Comparison of ENCODE assay signal across 22 cellular contexts in genomic region chr9:126565336-126566128, GRCh38. TPM values are rescaled to one million over a fixed set of nuclear protein-coding genes. Genes with fewer than 3 reads are reported as not detected.
A peak's percentile ranks its signal among the peaks of the same experiment; 100 is the strongest.
DNase-seq lines count a peak whose midpoint lies in the region; ATAC-seq and TF ChIP-seq lines count a peak whose summit lies in the region.
"Had no signal": no experiment of that assay in that cellular context is flagged by ENCODE, and none has a peak within 500 bp of the region (broad histone marks: within the 10 kb centered on the region; RNA-seq: fewer than 3 reads in every experiment).

No MANE protein-coding gene starts in this region.

- H3K4me3 Mint-ChIP-seq in endodermal cell: no peak overlapping the region
- H3K4me3 Mint-ChIP-seq in T-helper 2 cell treated with Interferon-gamma antibody and Interleukin-4, amounts not matched to agents 5 μg/mL and 100 μg/mL, for 36 hours: no peak overlapping the region
- H3K4me3 Mint-ChIP-seq: CD4-positive, alpha-beta T cell; CD8-positive, alpha-beta memory T cell; GM23338 had no signal

- TF ChIP-seq POLR2A in IMR-90 (IDR thresholded peaks at IDR 0.05; ENCODE audit: low read depth, low read length) (no peak), upper lobe of left lung (IDR thresholded peaks at IDR 0.05) (no peak)

- H3K4me2 ChIP-seq in IMR-90 (ENCODE audit: low read depth, low read length) (no peak overlapping the region), osteoblast (ENCODE audit: insufficient read depth, low read length) (no peak overlapping the region)
- H3K4me2 ChIP-seq: BLaER1 treated with 17β-estradiol and CSF1 and Interleukin-3, amounts not matched to agents 10 nM and 100 nM; GM23338 had no signal

- H3K4me3 ChIP-seq in IMR-90 (ENCODE audit: insufficient read depth, low read depth, low read length): no peak overlapping the region
- H3K4me3 ChIP-seq in endodermal cell (ENCODE audit: low read length): no peak overlapping the region
- H3K4me3 ChIP-seq in osteoblast (ENCODE audit: insufficient read depth, low read length): no peak overlapping the region
- no peak overlapping the region for H3K4me3 ChIP-seq in upper lobe of left lung
- H3K4me3 ChIP-seq: BLaER1 treated with 17β-estradiol and CSF1 and Interleukin-3, amounts not matched to agents 10 nM and 100 nM; GM23338; HAP-1 had no signal

- H3K36me3 ChIP-seq in IMR-90 (ENCODE audit: control insufficient read depth, insufficient read depth, low read length) (no peaks in the 10 kb centered on the region), endodermal cell (ENCODE audit: control insufficient read depth, insufficient read depth, low read length) (no peaks in the 10 kb centered on the region), osteoblast (ENCODE audit: insufficient read depth, low read length) (no peaks in the 10 kb centered on the region), upper lobe of left lung (no peaks in the 10 kb centered on the region)
- H3K36me3 ChIP-seq: BE2C; BLaER1 treated with 17β-estradiol and CSF1 and Interleukin-3, amounts not matched to agents 10 nM and 100 nM; HAP-1 had no signal

- no peaks in the 10 kb centered on the region for H3K9me1 ChIP-seq in IMR-90 (ENCODE audit: insufficient read depth, low read length)

- H4K8ac ChIP-seq in IMR-90 (ENCODE audit: low read depth in 2 of 2, low read length in 2 of 2): no peak overlapping the region

- H2AK9ac ChIP-seq in IMR-90 (replicated peaks; ENCODE audit: low read depth, low read length, poor library complexity): no peak overlapping the region

- TF ChIP-seq RAD21 in IMR-90 (IDR thresholded peaks at IDR 0.05; ENCODE audit: low read length): no peak

- H3K27me3 Mint-ChIP-seq in endodermal cell (ENCODE audit: insufficient read depth): peaks cover 24% of the 10 kb centered on the region
- H3K27me3 Mint-ChIP-seq in T-helper 2 cell treated with Interferon-gamma antibody and Interleukin-4, amounts not matched to agents 5 μg/mL and 100 μg/mL, for 36 hours (ENCODE audit: low read depth): peaks cover 16% of the 10 kb centered on the region

- dilution Hi-C loops in IMR-90 (cut with HindIII; ENCODE audit: low sequenced_read_pairs, unreplicated experiment): no loop called here

- no peaks in the 10 kb centered on the region for H3K79me1 ChIP-seq in IMR-90 (ENCODE audit: low read depth in 1 of 2, low read length in 2 of 2)

- ATAC-seq in IMR-90 (ENCODE audit: low read depth) (no peak), GM21786 (IDR thresholded peaks at IDR 0.05; ENCODE audit: unreplicated experiment) (no peak), upper lobe of left lung (ENCODE audit: low FRiP score in 2 of 2) (no peak)

- intact Hi-C loops in IMR-90 (cut with micrococcal nuclease): no loop called here

- no peak overlapping the region for H3K14ac ChIP-seq in IMR-90 (replicated peaks; ENCODE audit: low read depth, low read length)

- no peak overlapping the region for H2AK5ac ChIP-seq in IMR-90 (ENCODE audit: low read depth, low read length)

- H2AFZ ChIP-seq in IMR-90 (replicated peaks; ENCODE audit: low read length, poor library complexity) (peak overlapping the region; percentile 19), osteoblast (ENCODE audit: low read length) (no peak overlapping the region)
- H2AFZ ChIP-seq: GM23338 had no signal

- in situ Hi-C loops in IMR-90 (cut with MboI; ENCODE audit: low sequenced_read_pairs): no loop called here

- H3K23ac ChIP-seq in IMR-90 (ENCODE audit: low read depth, low read length): no peak overlapping the region

- POLR2A ChIA-PET in IMR-90 (lab: Charles Lee; ENCODE audit: unreplicated experiment): no interaction called here

- H3K4ac ChIP-seq in IMR-90 (ENCODE audit: low read depth, low read length): no peak overlapping the region

- no peak overlapping the region for H2BK5ac ChIP-seq in IMR-90 (ENCODE audit: low read depth, low read length, poor library complexity, severe bottlenecking)

- no peaks in the 10 kb centered on the region for H3K9me3 Mint-ChIP-seq in endodermal cell
- H3K9me3 Mint-ChIP-seq in T-helper 2 cell treated with Interferon-gamma antibody and Interleukin-4, amounts not matched to agents 5 μg/mL and 100 μg/mL, for 36 hours: no peaks in the 10 kb centered on the region
- H3K9me3 Mint-ChIP-seq: CD4-positive, alpha-beta T cell; CD8-positive, alpha-beta memory T cell; GM23338 had no signal

- H2BK120ac ChIP-seq in IMR-90 (ENCODE audit: low read depth, low read length): no peak overlapping the region

- DNase-seq in AG20443 (ENCODE audit: low spot score) (peak; percentile 6), IMR-90 (no peak), endodermal cell (peak; percentile 30), osteoblast (ENCODE audit: insufficient read length, low spot score, missing footprints) (peak; percentile 48), upper lobe of left lung (no peak), DMS114 treated with DMSO at 0.1 percent for 48 hours (lab: John Stamatoyannopoulos, UW; ENCODE audit: unreplicated experiment) (no peak)
- no peak for DNase-seq in T-helper 2 cell treated with Interferon-gamma antibody and Interleukin-4, amounts not matched to agents 5 μg/mL and 100 μg/mL, for 36 hours (ENCODE audit: low spot score)
- DNase-seq: AML-193; CD4-positive, alpha-beta T cell; CD8-positive, alpha-beta memory T cell; DMS 273 treated with DMSO at 0.1 percent for 48 hours; DMS53; DMS79 treated with DMSO at 0.1 percent for 48 hours; GF-D8 had no signal

- no peak overlapping the region for H3K18ac ChIP-seq in IMR-90 (ENCODE audit: low read depth, low read length)

- no peak for TF ChIP-seq EP300 in upper lobe of left lung (IDR thresholded peaks at IDR 0.05)

- H4K5ac ChIP-seq in IMR-90 (ENCODE audit: low read depth, low read length): no peak overlapping the region

- H3K9ac ChIP-seq in IMR-90 (ENCODE audit: low read depth, low read length) (no peak overlapping the region), endodermal cell (ENCODE audit: extremely low read depth, low read length, poor library complexity, severe bottlenecking) (no peak overlapping the region)
- H3K9ac ChIP-seq: BLaER1 treated with 17β-estradiol and CSF1 and Interleukin-3, amounts not matched to agents 10 nM and 100 nM had no signal

- no peaks in the 10 kb centered on the region for H3K79me2 ChIP-seq in osteoblast (ENCODE audit: insufficient read depth, low read length)

- no peaks in the 10 kb centered on the region for H3K36me3 Mint-ChIP-seq in endodermal cell (ENCODE audit: low read depth)
- H3K36me3 Mint-ChIP-seq in T-helper 2 cell treated with Interferon-gamma antibody and Interleukin-4, amounts not matched to agents 5 μg/mL and 100 μg/mL, for 36 hours (ENCODE audit: low read depth): no peaks in the 10 kb centered on the region
- H3K36me3 Mint-ChIP-seq: CD14-positive monocyte; CD8-positive, alpha-beta memory T cell had no signal

- H3K4me1 ChIP-seq in IMR-90 (ENCODE audit: control insufficient read depth, insufficient read depth, low read length): no peaks in the 10 kb centered on the region
- peaks cover 16% of the 10 kb centered on the region for H3K4me1 ChIP-seq in endodermal cell (ENCODE audit: control insufficient read depth, insufficient read depth, low read length)
- no peaks in the 10 kb centered on the region for H3K4me1 ChIP-seq in osteoblast (ENCODE audit: insufficient read depth, low read length)
- no peaks in the 10 kb centered on the region for H3K4me1 ChIP-seq in upper lobe of left lung
- H3K4me1 ChIP-seq: HAP-1 had no signal

- H3K56ac ChIP-seq in IMR-90 (ENCODE audit: extremely low read depth, insufficient read depth, low read length): no peak overlapping the region

- H3K9me3 ChIP-seq in IMR-90 (ENCODE audit: control insufficient read depth, insufficient read depth, low read length) (no peaks in the 10 kb centered on the region), endodermal cell (ENCODE audit: control insufficient read depth, low read length) (no peaks in the 10 kb centered on the region), osteoblast (ENCODE audit: low read depth, low read length) (no peaks in the 10 kb centered on the region), upper lobe of left lung (no peaks in the 10 kb centered on the region)
- H3K9me3 ChIP-seq: BE2C; BLaER1 treated with 17β-estradiol and CSF1 and Interleukin-3, amounts not matched to agents 10 nM and 100 nM; HAP-1 had no signal

- H3K27ac Mint-ChIP-seq in endodermal cell: no peak overlapping the region
- no peak overlapping the region for H3K27ac Mint-ChIP-seq in T-helper 2 cell treated with Interferon-gamma antibody and Interleukin-4, amounts not matched to agents 5 μg/mL and 100 μg/mL, for 36 hours
- H3K27ac Mint-ChIP-seq: CD14-positive monocyte; CD4-positive, alpha-beta T cell; CD8-positive, alpha-beta memory T cell; GM23338 had no signal

- CTCF ChIA-PET in IMR-90 (lab: Yijun Ruan, JAX): no interaction called here

- no peak overlapping the region for H2BK20ac ChIP-seq in IMR-90 (ENCODE audit: low read depth, low read length)

- no peak overlapping the region for H3K27ac ChIP-seq in IMR-90 (ENCODE audit: insufficient read depth, low read length)
- H3K27ac ChIP-seq in endodermal cell (ENCODE audit: low read depth, low read length): no peak overlapping the region
- H3K27ac ChIP-seq in osteoblast (ENCODE audit: low read depth, low read length): no peak overlapping the region
- H3K27ac ChIP-seq in upper lobe of left lung: no peak overlapping the region
- H3K27ac ChIP-seq: 22Rv1; BLaER1 treated with 17β-estradiol and CSF1 and Interleukin-3, amounts not matched to agents 10 nM and 100 nM had no signal

- no TSS peak for BruUV-seq in IMR-90 (replicated peaks; lab: Mats Ljungman, UMichigan)

- peaks cover 14% of the 10 kb centered on the region for H3K4me1 Mint-ChIP-seq in endodermal cell
- H3K4me1 Mint-ChIP-seq in T-helper 2 cell treated with Interferon-gamma antibody and Interleukin-4, amounts not matched to agents 5 μg/mL and 100 μg/mL, for 36 hours (ENCODE audit: low read depth): no peaks in the 10 kb centered on the region
- H3K4me1 Mint-ChIP-seq: CD8-positive, alpha-beta memory T cell; GM23338 had no signal

- H4K91ac ChIP-seq in IMR-90 (ENCODE audit: insufficient read depth, low read depth, low read length): no peak overlapping the region

- 80% methylated on average over 3 of the region's 11 CpGs; no CpG with 5 or more reads in 1 of the 2 experiments for WGBS in IMR-90 (ENCODE audit: extremely low coverage in 2 of 2, insufficient read length in 1 of 2), 2 experiments
- WGBS in endodermal cell (ENCODE audit: insufficient coverage in 1 of 2, insufficient read length in 1 of 2), 2 experiments: 88 to 96% methylated on average over 7 to 11 of the region's 11 CpGs
- WGBS in upper lobe of left lung, 2 donors: 84 to 94% methylated on average over 10 to 11 of the region's 11 CpGs

- H3K27me3 ChIP-seq in IMR-90 (ENCODE audit: control insufficient read depth, insufficient read depth, low read length) (peaks cover 46% of the 10 kb centered on the region), endodermal cell (ENCODE audit: control insufficient read depth, insufficient read depth, low read length, poor library complexity, severe bottlenecking) (no peaks in the 10 kb centered on the region), osteoblast (ENCODE audit: insufficient read depth, low read length) (peaks cover 38% of the 10 kb centered on the region), upper lobe of left lung (peaks cover 0 to 3% (median 0%) of the 10 kb centered on the region in 4 donors)
- H3K27me3 ChIP-seq: BE2C; BLaER1 treated with 17β-estradiol and CSF1 and Interleukin-3, amounts not matched to agents 10 nM and 100 nM had no signal

- no peak for TF ChIP-seq CTCF in IMR-90 (conservative IDR thresholded peaks at IDR 0.05; ENCODE audit: low read depth, low read length)
- TF ChIP-seq CTCF in endodermal cell (conservative IDR thresholded peaks at IDR 0.05): no peak
- TF ChIP-seq CTCF in osteoblast (IDR thresholded peaks at IDR 0.05; ENCODE audit: extremely low read depth, low read depth, low read length): no peak
- TF ChIP-seq CTCF in upper lobe of left lung (IDR thresholded peaks at IDR 0.05): no peak

- no peak overlapping the region for H2BK15ac ChIP-seq in IMR-90 (ENCODE audit: low read depth, low read length)

- H4K20me1 ChIP-seq in IMR-90 (ENCODE audit: insufficient read depth, low read length) (no peaks in the 10 kb centered on the region), osteoblast (ENCODE audit: insufficient read depth, low read length) (no peaks in the 10 kb centered on the region)
- H4K20me1 ChIP-seq: BLaER1 treated with 17β-estradiol and CSF1 and Interleukin-3, amounts not matched to agents 10 nM and 100 nM had no signal

RNA-seq across cellular contexts. Expression of gene LMX1B, which starts 48.2 kb away (rescaled TPM):
- not detected in 2 replicates for total RNA-seq in IMR-90 (2012; rRNA removed)
- not detected in 2 replicates for polyA plus RNA-seq in IMR-90 (2012; rRNA removed)
- not detected in 2 replicates for polyA plus RNA-seq in IMR-90 (2012; cell fraction: cytosol; rRNA removed)
- polyA plus RNA-seq in IMR-90 (2012; cell fraction: nucleus; rRNA removed; ENCODE audit: low replicate concordance): not detected in 2 replicates
- 10 to 100 TPM; 11.1 to 11.4 TPM for total RNA-seq in endodermal cell
- 15.4 TPM for polyA plus RNA-seq in endodermal cell (2013, experiment 1 of 2)
- 14.7 TPM for polyA plus RNA-seq in endodermal cell (2013, experiment 2 of 2)
- under 0.01 TPM in 2 replicates for total RNA-seq in osteoblast
- under 1 TPM in 2 of 6 donors, not detected in 4; 0.14 to 0.40 TPM for total RNA-seq in upper lobe of left lung
- total RNA-seq: CD4-positive, alpha-beta T cell; CD8-positive, alpha-beta memory T cell had no signal
- polyA plus RNA-seq: AG04450; CD14-positive monocyte; CD8-positive, alpha-beta memory T cell had no signal

Comparison
In these comparisons a context has a peak if more than half of its experiments do, and no peak if none do; other contexts are left out.
1. DNase-seq: peak in AG20443 (single experiment), endodermal cell (single experiment) and osteoblast (single experiment); none in IMR-90 (single experiment), T-helper 2 cell treated with Interferon-gamma antibody and Interleukin-4, amounts not matched to agents 5 μg/mL and 100 μg/mL, for 36 hours (single experiment), upper lobe of left lung (0 of 2) and DMS114 treated with DMSO at 0.1 percent for 48 hours (single experiment).
2. RNA of gene LMX1B, which starts 48.2 kb away (total RNA-seq): 11.1 to 11.4 TPM in endodermal cell; not detected in IMR-90, under 0.01 TPM in osteoblast and 0.14 to 0.40 TPM in upper lobe of left lung; every median in the first group is over 4 times any median in the second.